In the genomic region with DNA sequence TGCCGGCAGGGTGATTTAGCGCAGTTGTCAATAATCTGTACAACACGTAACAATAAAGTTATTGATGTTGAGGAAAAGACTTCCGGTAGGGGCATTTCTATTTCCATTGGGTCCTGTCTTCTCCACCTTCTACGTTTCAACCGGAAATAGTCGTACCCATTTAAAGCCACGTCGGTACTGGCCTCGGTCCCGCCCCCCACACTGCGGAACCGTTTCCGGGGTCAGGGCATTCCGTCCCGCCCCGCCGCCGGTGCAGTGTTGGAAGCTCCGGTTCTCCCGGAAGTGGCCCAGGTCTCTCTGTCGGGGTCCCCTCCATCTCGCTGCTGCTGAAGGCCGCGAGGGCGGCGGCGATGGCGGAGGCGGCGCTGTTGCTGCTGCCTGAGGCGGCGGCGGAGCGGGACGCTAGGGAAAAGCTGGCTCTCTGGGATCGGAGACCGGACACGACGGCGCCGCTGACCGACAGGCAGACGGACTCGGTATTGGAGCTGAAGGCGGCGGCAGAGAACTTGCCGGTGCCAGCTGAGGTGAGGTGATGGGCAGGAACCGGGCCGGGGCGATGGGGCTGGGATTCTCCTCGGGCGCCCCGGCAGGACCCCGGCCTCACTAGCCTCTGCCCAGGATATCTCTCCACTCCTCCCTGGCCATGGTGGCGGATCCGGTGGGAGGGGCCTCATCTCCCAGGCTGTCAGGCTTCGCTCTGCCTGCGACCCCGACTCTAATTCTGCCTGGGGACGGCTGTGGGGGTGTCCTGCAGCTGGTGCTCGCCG, we compare ENCODE assay signal across 8 cellular contexts. TPM values are rescaled to one million over a fixed set of nuclear protein-coding genes. Genes with fewer than 3 reads are reported as not detected.
DNase-seq lines count a peak whose midpoint lies in the region; ATAC-seq, FAIRE-seq and TF ChIP-seq lines count a peak whose summit lies in the region.

A gene with protein sequence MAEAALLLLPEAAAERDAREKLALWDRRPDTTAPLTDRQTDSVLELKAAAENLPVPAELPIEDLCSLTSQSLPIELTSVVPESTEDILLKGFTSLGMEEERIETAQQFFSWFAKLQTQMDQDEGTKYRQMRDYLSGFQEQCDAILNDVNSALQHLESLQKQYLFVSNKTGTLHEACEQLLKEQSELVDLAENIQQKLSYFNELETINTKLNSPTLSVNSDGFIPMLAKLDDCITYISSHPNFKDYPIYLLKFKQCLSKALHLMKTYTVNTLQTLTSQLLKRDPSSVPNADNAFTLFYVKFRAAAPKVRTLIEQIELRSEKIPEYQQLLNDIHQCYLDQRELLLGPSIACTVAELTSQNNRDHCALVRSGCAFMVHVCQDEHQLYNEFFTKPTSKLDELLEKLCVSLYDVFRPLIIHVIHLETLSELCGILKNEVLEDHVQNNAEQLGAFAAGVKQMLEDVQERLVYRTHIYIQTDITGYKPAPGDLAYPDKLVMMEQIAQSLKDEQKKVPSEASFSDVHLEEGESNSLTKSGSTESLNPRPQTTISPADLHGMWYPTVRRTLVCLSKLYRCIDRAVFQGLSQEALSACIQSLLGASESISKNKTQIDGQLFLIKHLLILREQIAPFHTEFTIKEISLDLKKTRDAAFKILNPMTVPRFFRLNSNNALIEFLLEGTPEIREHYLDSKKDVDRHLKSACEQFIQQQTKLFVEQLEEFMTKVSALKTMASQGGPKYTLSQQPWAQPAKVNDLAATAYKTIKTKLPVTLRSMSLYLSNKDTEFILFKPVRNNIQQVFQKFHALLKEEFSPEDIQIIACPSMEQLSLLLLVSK (plus strand): TSS at position 253 of the 767 bp plus-strand sequence. CDS start 98 bp downstream, at position 351.

- H3K36me3 ChIP-seq in DND-41 (ENCODE audit: insufficient read depth, low read length) (peaks cover 14% of the 10 kb centered on the region), KOPT-K1 (ENCODE audit: insufficient read depth, low read length) (0 out of 2 replicates have a peak, but pooled peaks cover 9% of the 10 kb centered on the region), muscle layer of colon (ENCODE audit: insufficient read depth, low read length) (no peaks in the 10 kb centered on the region)

- peak; percentile 95 for DNase-seq in DND-41
- DNase-seq in RCC 7860 (ENCODE audit: low spot score) = peak; percentile 91
- peak; percentile 97 for DNase-seq in activated T-cell treated with anti-CD3 and anti-CD28 coated beads, Interleukin-2, amount 50 U/mL, for 72 hours
- DNase-seq in stimulated activated CD8-positive, alpha-beta memory T cell treated with anti-CD3 and anti-CD28 coated beads, Interleukin-7, amount 100 ng/mL, for 24 hours (ENCODE audit: low read depth) = peak; percentile 87

- H3K36me3 Mint-ChIP-seq in activated T-cell treated with anti-CD3 and anti-CD28 coated beads, Interleukin-2, amount 50 U/mL, for 72 hours (ENCODE audit: insufficient read depth in 2 of 2) = peaks cover 0 to 7% of the 10 kb centered on the region in 2 donors

- peaks cover 36% of the 10 kb centered on the region for H3K4me1 ChIP-seq in DND-41 (ENCODE audit: insufficient read depth, low read length)
- peaks cover 15% of the 10 kb centered on the region for H3K4me1 ChIP-seq in muscle layer of colon (ENCODE audit: insufficient read depth, low read length)

- peak within 1 kb of the TSS; percentile 93 to 98 for H3K4me3 Mint-ChIP-seq in activated T-cell treated with anti-CD3 and anti-CD28 coated beads, Interleukin-2, amount 50 U/mL, for 72 hours

- no peaks in the 10 kb centered on the region for H3K9me3 ChIP-seq in DND-41 (ENCODE audit: insufficient read depth, low read length, severe bottlenecking)
- no peaks in the 10 kb centered on the region for H3K9me3 ChIP-seq in KOPT-K1 (ENCODE audit: insufficient read depth, low read length, poor library complexity, severe bottlenecking)
- no peaks in the 10 kb centered on the region for H3K9me3 ChIP-seq in muscle layer of colon (ENCODE audit: low read length)

- H3K79me2 ChIP-seq in DND-41 (ENCODE audit: insufficient read depth, low read length) = peaks cover 63% of the 10 kb centered on the region

- H3K9ac ChIP-seq in DND-41 (ENCODE audit: low read depth, low read length) (peak within 1 kb of the TSS; percentile 87), muscle layer of colon (ENCODE audit: low read length) (peak within 1 kb of the TSS; percentile 74)

- H3K9me3 Mint-ChIP-seq in activated T-cell treated with anti-CD3 and anti-CD28 coated beads, Interleukin-2, amount 50 U/mL, for 72 hours = no peaks in the 10 kb centered on the region

- no peaks in the 10 kb centered on the region for H3K27me3 Mint-ChIP-seq in activated T-cell treated with anti-CD3 and anti-CD28 coated beads, Interleukin-2, amount 50 U/mL, for 72 hours (ENCODE audit: low read depth)

- H3K4me1 Mint-ChIP-seq in activated T-cell treated with anti-CD3 and anti-CD28 coated beads, Interleukin-2, amount 50 U/mL, for 72 hours (ENCODE audit: low read depth) = peaks cover 65% of the 10 kb centered on the region

- peak; percentile 59 for TF ChIP-seq CTCF in DND-41 (IDR thresholded peaks at IDR 0.05; ENCODE audit: borderline replicate concordance, extremely low read depth, low read length, poor library complexity, severe bottlenecking)

- peak; percentile 87 for FAIRE-seq in RCC 7860 (lab: Jason Lieb, UNC)

- ATAC-seq in DND-41 (ENCODE audit: insufficient read depth, low read depth) = peak; percentile 97
- ATAC-seq in GM21786 (IDR thresholded peaks at IDR 0.05; ENCODE audit: unreplicated experiment) = peak; percentile 95
- peak; percentile 97 to 98 for ATAC-seq in activated T-cell treated with anti-CD3 and anti-CD28 coated beads, Interleukin-2, amount 50 U/mL, for 72 hours (replicated peaks in 1 of 2)
- ATAC-seq in esophagus mucosa = peak; percentile 98

- H3K4me2 ChIP-seq in DND-41 (ENCODE audit: insufficient read depth, low read length) = peak within 1 kb of the TSS; percentile 98

- peak within 1 kb of the TSS; percentile 93 for H2AFZ ChIP-seq in DND-41 (ENCODE audit: low read depth, low read length)

- peak within 1 kb of the TSS; percentile 97 for H3K27ac Mint-ChIP-seq in activated T-cell treated with anti-CD3 and anti-CD28 coated beads, Interleukin-2, amount 50 U/mL, for 72 hours

- H4K20me1 ChIP-seq in DND-41 (ENCODE audit: insufficient read depth, low read length) = peaks cover 9% of the 10 kb centered on the region

- H3K27ac ChIP-seq in DND-41 (ENCODE audit: low read length) (peak within 1 kb of the TSS; percentile 79), KOPT-K1 (ENCODE audit: low read depth, low read length, poor library complexity, severe bottlenecking) (peak within 1 kb of the TSS; percentile 83), muscle layer of colon (ENCODE audit: low read depth, low read length) (peak within 1 kb of the TSS; percentile 96)

- no peaks in the 10 kb centered on the region for H3K27me3 ChIP-seq in DND-41 (ENCODE audit: insufficient read depth, low read length, poor library complexity)
- H3K27me3 ChIP-seq in muscle layer of colon (ENCODE audit: control insufficient read depth in 1 of 2, insufficient read depth in 2 of 2, low read length in 2 of 2) = no peaks in the 10 kb centered on the region

- peak within 1 kb of the TSS; percentile 30 to 99 for H3K4me3 ChIP-seq in DND-41 (ENCODE audit: low read depth in 1 of 2, low read length in 2 of 2)
- peak within 1 kb of the TSS; percentile 87 to 90 for H3K4me3 ChIP-seq in muscle layer of colon (ENCODE audit: low read depth in 1 of 2, low read length in 2 of 2)

RNA-seq across cellular contexts. Expression of the gene that starts here (rescaled TPM):
- total RNA-seq in activated T-cell treated with anti-CD3 and anti-CD28 coated beads, Interleukin-2, amount 50 U/mL, for 72 hours = 10 to 100 TPM; 28.0 to 29.8 TPM
- total RNA-seq in esophagus mucosa = 16.3 TPM

Comparison
In these comparisons a context has a peak if more than half of its experiments do, and no peak if none do; other contexts are left out.
1. Peak in every context shown above with its lines: DNase-seq, ATAC-seq, H3K4me3 ChIP-seq and H3K27ac ChIP-seq.